ENCODE assay signal across 9 cellular contexts in the genomic region with DNA sequence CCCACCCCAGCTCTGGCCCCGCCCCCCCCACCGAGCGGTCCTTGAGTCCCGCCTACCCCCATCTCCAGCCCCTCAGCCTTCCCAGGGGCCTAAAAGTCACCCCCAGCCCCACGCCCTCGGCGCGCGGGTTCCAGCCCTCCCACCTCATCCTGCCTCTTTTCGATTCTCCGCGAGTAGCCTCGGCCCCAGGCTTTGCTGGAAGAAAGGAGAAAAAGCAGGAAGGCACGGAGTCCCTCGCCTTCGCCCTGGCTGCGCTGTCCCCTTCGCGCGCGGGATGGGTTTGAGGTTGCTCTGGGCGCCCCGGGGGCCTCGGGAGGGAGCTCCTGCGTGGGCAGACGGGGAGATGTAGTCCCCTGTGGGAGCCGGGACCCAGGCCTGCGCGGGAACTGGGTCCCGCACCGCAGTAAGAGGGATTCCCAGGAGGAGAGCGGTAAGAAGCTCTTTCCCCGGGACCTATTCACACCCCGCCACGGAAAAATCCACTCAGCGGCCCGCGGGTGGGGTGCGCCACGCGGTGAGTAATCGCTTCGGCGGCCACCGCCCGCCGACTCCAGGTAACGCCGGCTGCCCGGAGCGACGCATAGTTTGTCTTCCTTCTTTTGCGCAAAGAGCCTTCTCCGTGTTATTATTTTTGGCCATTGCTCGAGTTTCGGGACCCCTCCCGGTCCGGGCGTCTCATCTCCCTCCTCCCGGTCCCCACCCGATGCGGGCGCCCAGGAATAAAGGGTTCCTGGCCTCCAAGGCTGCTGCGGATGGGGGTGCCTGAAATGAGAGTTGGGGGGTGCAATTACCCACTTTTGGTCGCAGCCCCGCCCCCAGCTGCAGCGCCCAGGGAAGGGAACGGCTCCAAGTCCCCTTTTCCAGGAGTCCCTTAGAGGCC. TPM values are rescaled to one million over a fixed set of nuclear protein-coding genes. Genes with fewer than 3 reads are reported as not detected.
A peak's percentile ranks its signal among the peaks of the same experiment; 100 is the strongest.
DNase-seq lines count a peak whose midpoint lies in the region; ATAC-seq and TF ChIP-seq lines count a peak whose summit lies in the region.
"Had no signal": no experiment of that assay in that cellular context is flagged by ENCODE, and none has a peak within 500 bp of the region (broad histone marks: within the 10 kb centered on the region; RNA-seq: fewer than 3 reads in every experiment).

No MANE protein-coding gene starts in this region.

- TF ChIP-seq EP300 in esophagus muscularis mucosa (IDR thresholded peaks at IDR 0.05) = no peak

- H3K4me1 ChIP-seq in NT2/D1 (ENCODE audit: insufficient read depth, insufficient read length) (peaks cover 56% of the 10 kb centered on the region), esophagus muscularis mucosa (peaks cover 39 to 70% (median 60%) of the 10 kb centered on the region in 4 donors)

- no peak overlapping the region for H3K27ac ChIP-seq in esophagus muscularis mucosa (replicated peaks in 1 of 4)

- intact Hi-C loops in esophagus muscularis mucosa (cut with DNase I) = no loop called here
- intact Hi-C loops in activated CD8-positive, alpha-beta T cell treated with anti-CD3 and anti-CD28 coated beads for 36 hours (cut with micrococcal nuclease) = no loop called here

- WGBS in esophagus muscularis mucosa = 3% methylated on average over 28 of the region's 68 CpGs

- H3K4me3 ChIP-seq in NT2/D1 (ENCODE audit: insufficient read length, low read depth) = peak overlapping the region; percentile 32
- H3K4me3 ChIP-seq in esophagus muscularis mucosa = peak overlapping the region; percentile 38 to 56 (median 43)
- peak overlapping the region; percentile 9 for H3K4me3 ChIP-seq in skeletal muscle cell (ENCODE audit: low read depth, low read length)

- no peak for ATAC-seq in activated CD8-positive, alpha-beta T cell treated with anti-CD3 and anti-CD28 coated beads for 36 hours

- no peaks in the 10 kb centered on the region for H3K9me3 Mint-ChIP-seq in activated CD8-positive, alpha-beta T cell treated with anti-CD3 and anti-CD28 coated beads for 36 hours

- H3K4me3 Mint-ChIP-seq in activated CD8-positive, alpha-beta T cell treated with anti-CD3 and anti-CD28 coated beads for 36 hours = no peak overlapping the region

- H3K9ac ChIP-seq in NT2/D1 (ENCODE audit: insufficient read length, low read depth) = peak overlapping the region; percentile 70

- peaks cover 15% of the 10 kb centered on the region for H3K4me1 Mint-ChIP-seq in activated CD8-positive, alpha-beta T cell treated with anti-CD3 and anti-CD28 coated beads for 36 hours (ENCODE audit: low read depth)

- TF ChIP-seq CTCF in esophagus muscularis mucosa (IDR thresholded peaks at IDR 0.05) = no peak
- no peak for TF ChIP-seq CTCF in activated CD8-positive, alpha-beta T cell treated with anti-CD3 and anti-CD28 coated beads for 36 hours (IDR thresholded peaks at IDR 0.05)

- H3K27ac Mint-ChIP-seq in activated CD8-positive, alpha-beta T cell treated with anti-CD3 and anti-CD28 coated beads for 36 hours = no peak overlapping the region

- H3K36me3 ChIP-seq in NT2/D1 (ENCODE audit: insufficient read depth, insufficient read length, low read length) (no peaks in the 10 kb centered on the region), esophagus muscularis mucosa (no peaks in the 10 kb centered on the region)

- peaks cover 93% of the 10 kb centered on the region for H3K27me3 ChIP-seq in NT2/D1 (ENCODE audit: insufficient read depth, insufficient read length)
- H3K27me3 ChIP-seq in esophagus muscularis mucosa = peaks cover 17 to 97% (median 76%) of the 10 kb centered on the region in 4 donors

- CTCF ChIA-PET in activated CD8-positive, alpha-beta T cell treated with anti-CD3 and anti-CD28 coated beads for 36 hours (lab: Charles Lee) = no interaction called here

- peak; percentile 11 for DNase-seq in NCI-H2227 (lab: John Stamatoyannopoulos, UW; ENCODE audit: unreplicated experiment)
- DNase-seq in NCI-H2227 treated with DMSO at 0.1 percent for 48 hours (lab: John Stamatoyannopoulos, UW) = no peak
- DNase-seq in NT2/D1 (ENCODE audit: low read depth, low spot score) = no peak
- DNase-seq in esophagus muscularis mucosa (ENCODE audit: extremely low spot score) = no peak
- DNase-seq in skeletal muscle cell (ENCODE audit: low read depth) = no peak
- no peak for DNase-seq in COLO668 (lab: John Stamatoyannopoulos, UW; ENCODE audit: unreplicated experiment)
- no peak for DNase-seq in NCI-H1092 (lab: John Stamatoyannopoulos, UW)
- DNase-seq in activated CD8-positive, alpha-beta T cell treated with anti-CD3 and anti-CD28 coated beads for 36 hours = no peak
- DNase-seq: NCI-H2029 had no signal

- no peak for TF ChIP-seq POLR2A in esophagus muscularis mucosa (IDR thresholded peaks at IDR 0.05; ENCODE audit: low read depth)

- no peaks in the 10 kb centered on the region for H3K36me3 Mint-ChIP-seq in activated CD8-positive, alpha-beta T cell treated with anti-CD3 and anti-CD28 coated beads for 36 hours (ENCODE audit: low read depth)

- H3K27me3 Mint-ChIP-seq in activated CD8-positive, alpha-beta T cell treated with anti-CD3 and anti-CD28 coated beads for 36 hours = peaks cover 70% of the 10 kb centered on the region

- H3K9me3 ChIP-seq in NT2/D1 (ENCODE audit: insufficient read depth, low read length) = no peaks in the 10 kb centered on the region
- no peaks in the 10 kb centered on the region for H3K9me3 ChIP-seq in esophagus muscularis mucosa

- POLR2A ChIA-PET in activated CD8-positive, alpha-beta T cell treated with anti-CD3 and anti-CD28 coated beads for 36 hours (lab: Charles Lee) = interaction anchor here (1.0 to 1.4 kb wide), 3 partner anchors 14 to 116 kb away, joined by 3 read pairs; no protein-coding TSS in a partner anchor

RNA-seq across cellular contexts. Expression of a gene that starts 0.9 kb away (rescaled TPM):
- total RNA-seq in esophagus muscularis mucosa = 100 to 1,000 TPM in 1 of 4 donors, 10 to 100 TPM in 3; 41.5 to 153 (median 59.6) TPM
- total RNA-seq in activated CD8-positive, alpha-beta T cell treated with anti-CD3 and anti-CD28 coated beads for 36 hours = not detected

RNA-seq across cellular contexts. Expression of a gene that starts 5.2 kb away (rescaled TPM):
- total RNA-seq in esophagus muscularis mucosa = 1 to 10 TPM; 2.4 to 3.6 (median 2.8) TPM
- not detected for total RNA-seq in activated CD8-positive, alpha-beta T cell treated with anti-CD3 and anti-CD28 coated beads for 36 hours

RNA-seq across cellular contexts. Expression of a gene that starts 18.9 kb away (rescaled TPM):
- total RNA-seq in esophagus muscularis mucosa = 10 to 100 TPM; 56.1 to 77.7 (median 67.0) TPM
- total RNA-seq in activated CD8-positive, alpha-beta T cell treated with anti-CD3 and anti-CD28 coated beads for 36 hours = 10 to 100 TPM; 61.2 to 65.1 TPM

RNA-seq across cellular contexts. Expression of a gene that starts 29.4 kb away (rescaled TPM):
- total RNA-seq in esophagus muscularis mucosa = 10 to 100 TPM in 2 of 4 donors, 1 to 10 TPM in 2; 9.1 to 19.0 (median 13.5) TPM
- 10 to 100 TPM; 10.3 to 10.8 TPM for total RNA-seq in activated CD8-positive, alpha-beta T cell treated with anti-CD3 and anti-CD28 coated beads for 36 hours

RNA-seq across cellular contexts. Expression of a gene that starts 35.8 kb away (rescaled TPM):
- total RNA-seq in esophagus muscularis mucosa = 100 to 1,000 TPM; 560 to 800 (median 665) TPM
- 1,000 to 10,000 TPM; 1,795 to 1,837 TPM for total RNA-seq in activated CD8-positive, alpha-beta T cell treated with anti-CD3 and anti-CD28 coated beads for 36 hours

Comparison
In these comparisons a context has a peak if more than half of its experiments do, and no peak if none do; other contexts are left out.
1. RNA of a gene that starts 0.9 kb away (total RNA-seq): 41.5 to 153 TPM in esophagus muscularis mucosa; not detected in activated CD8-positive, alpha-beta T cell treated with anti-CD3 and anti-CD28 coated beads for 36 hours; every median in the first group is over 10 times any median in the second.
2. Peak in every context shown above with its lines, with median percentiles within 50 percentile points of each other: H3K4me3 ChIP-seq.